Comparison of ENCODE assay signal across 19 cellular contexts in the genomic region with DNA sequence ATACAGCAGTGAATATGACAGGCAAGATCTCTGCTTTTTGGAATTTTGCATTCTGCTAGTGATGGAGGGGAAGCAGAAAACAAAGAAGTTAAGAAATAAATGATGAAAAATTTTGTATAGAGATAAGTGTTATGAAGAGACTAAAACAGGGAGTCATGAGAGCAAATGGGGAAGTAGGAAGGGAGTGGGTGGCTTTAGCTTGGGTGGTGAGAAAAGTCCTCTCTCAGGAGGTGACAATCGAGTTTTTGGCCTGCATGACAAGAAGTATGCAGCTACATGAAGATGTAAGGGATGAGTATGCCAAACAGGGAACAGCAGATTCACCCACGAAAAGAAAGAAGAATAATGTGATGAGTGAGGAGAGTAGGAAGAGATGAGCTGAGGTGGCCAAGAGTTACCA.
DNase-seq lines count a peak whose midpoint lies in the region; ATAC-seq, FAIRE-seq and TF ChIP-seq lines count a peak whose summit lies in the region.
"Had no signal": no experiment of that assay in that cellular context is flagged by ENCODE, and none has a peak within 500 bp of the region (broad histone marks: within the 10 kb centered on the region; RNA-seq: fewer than 3 reads in every experiment).

No MANE protein-coding gene starts in this region.

- no peaks in the 10 kb centered on the region for H4K20me1 ChIP-seq in GM12878 (ENCODE audit: control insufficient read depth, insufficient read depth)
- H4K20me1 ChIP-seq: BLaER1 had no signal

- 0% methylated on average over 2 of the region's 2 CpGs for WGBS in GM12878 (ENCODE audit: insufficient coverage, insufficient replicate concordance, low lambda C conversion rate, missing lambda C conversion rate)
- 75 to 77% methylated on average over 2 of the region's 2 CpGs for whole genome bisulfite sequencing in testis, 2 donors

- H3K27me3 ChIP-seq in GM12878 (replicated peaks in 1 of 2; ENCODE audit: control insufficient read depth in 2 of 2, insufficient read depth in 2 of 2, low read length in 1 of 2) (no peaks in the 10 kb centered on the region; a peak in 1 of 4 replicates), testis (no peaks in the 10 kb centered on the region)
- H3K27me3 ChIP-seq: BLaER1 had no signal

- RAD21 ChIA-PET in GM12878 (lab: Charles Lee; ENCODE audit: unreplicated experiment) = no interaction called here

- TF ChIP-seq CTCF in GM10248 (IDR thresholded peaks at IDR 0.05; ENCODE audit: control extremely low read depth, extremely low read depth, low read depth, missing control alignments) = no peak
- no peak for TF ChIP-seq CTCF in GM12878 (IDR thresholded peaks at IDR 0.05 in 2 of 3, conservative IDR thresholded peaks at IDR 0.05 in 1 of 3; ENCODE audit: control insufficient read depth in 2 of 3, extremely low read depth in 1 of 3, insufficient read depth in 1 of 3, low read depth in 3 of 3, low read length in 3 of 3)
- no peak for TF ChIP-seq CTCF in testis (IDR thresholded peaks at IDR 0.05)

- FAIRE-seq in GM12878 (lab: Jason Lieb, UNC) = no peak
- FAIRE-seq: HepG2, HTR-8/SVneo had no signal

- H3K36me3 ChIP-seq in GM12878 (ENCODE audit: control insufficient read depth in 2 of 2, insufficient read depth in 2 of 2, low read length in 1 of 2) (no peaks in the 10 kb centered on the region), testis (ENCODE audit: low read depth, missing control alignments) (no peaks in the 10 kb centered on the region)
- H3K36me3 ChIP-seq: BLaER1 had no signal

- H3K4me2 ChIP-seq in GM12878 (ENCODE audit: control insufficient read depth, insufficient read depth) = no peak overlapping the region
- H3K4me2 ChIP-seq: BLaER1, KMS-11 had no signal

- in situ Hi-C loops in GM12878 (cut with MboI) = no loop called here

- H3K4me1 ChIP-seq in GM12878 (ENCODE audit: control insufficient read depth, insufficient read depth, low read length) (no peaks in the 10 kb centered on the region), testis (no peaks in the 10 kb centered on the region)
- H3K4me1 ChIP-seq: BLaER1, Caco-2 had no signal

- no peaks in the 10 kb centered on the region for H3K9me3 ChIP-seq in GM12878 (replicated peaks; ENCODE audit: control insufficient read depth, insufficient read depth, low read length)
- no peaks in the 10 kb centered on the region for H3K9me3 ChIP-seq in testis
- H3K9me3 ChIP-seq: BLaER1, Caco-2 had no signal

- SMC1A ChIA-PET in GM12878 (lab: Charles Lee; ENCODE audit: uncharacterized antibody, unreplicated experiment) = interaction anchor here (1.2 kb wide), 1 partner anchor 189 kb away, joined by 3 read pairs; no protein-coding TSS in a partner anchor

- CTCF ChIA-PET in GM10248 (lab: Yijun Ruan, JAX) = no interaction called here
- CTCF ChIA-PET in GM12878 (lab: Yijun Ruan, JAX) = no interaction called here

- BruUV-seq in GM12878 (replicated peaks; lab: Mats Ljungman, UMichigan) = no TSS peak

- POLR2A ChIA-PET in GM10248 (lab: Yijun Ruan, JAX) = no interaction called here
- POLR2A ChIA-PET in GM12878 (lab: Charles Lee) = no interaction called here

- no peak overlapping the region for H3K27ac ChIP-seq in GM12878 (ENCODE audit: control insufficient read depth, insufficient read depth)
- H3K27ac ChIP-seq in testis = no peak overlapping the region
- H3K27ac ChIP-seq: BLaER1, GM23248, KMS-11 had no signal

- peak; percentile 51 for ATAC-seq in GM18858 (IDR thresholded peaks at IDR 0.05; ENCODE audit: unreplicated experiment)
- ATAC-seq in HG02852 (IDR thresholded peaks at IDR 0.05; ENCODE audit: unreplicated experiment) = peak; percentile 57
- ATAC-seq in GM12878 = no peak
- ATAC-seq: HepG2 had no signal

- intact Hi-C loops in GM12878 (cut with micrococcal nuclease; ENCODE audit: unreplicated experiment) (no loop called here), testis (cut with DNase I; ENCODE audit: low total_unique reads) (no loop called here)

- TF ChIP-seq POLR2A in GM12878 (IDR thresholded peaks at IDR 0.05; ENCODE audit: low read depth, low read length) = no peak
- no peak for TF ChIP-seq POLR2A in testis (IDR thresholded peaks at IDR 0.05)

- TF ChIP-seq RAD21 in GM12878 (IDR thresholded peaks at IDR 0.05; ENCODE audit: insufficient read depth, low read depth, low read length) = no peak

- H3K4me3 ChIP-seq in GM12878 (no peak overlapping the region), testis (no peak overlapping the region)
- H3K4me3 ChIP-seq: BLaER1, GM23248 had no signal

- TF ChIP-seq EP300 in GM12878 (IDR thresholded peaks at IDR 0.05; ENCODE audit: borderline replicate concordance in 1 of 2, control insufficient read depth in 1 of 2, low read depth in 2 of 2, low read length in 2 of 2) = no peak

- no peaks in the 10 kb centered on the region for H3K79me2 ChIP-seq in GM12878 (ENCODE audit: control insufficient read depth, insufficient read depth, low read length)

- peak; percentile 10 for DNase-seq in GM10248 (ENCODE audit: extremely low spot score)
- DNase-seq in GM12878 (ENCODE audit: low read depth, low spot score) = no peak
- no peak for DNase-seq in OCI-M1 (lab: John Stamatoyannopoulos, UW)
- DNase-seq in activated CD4-positive, alpha-beta T cell treated with anti-CD3 and anti-CD28 coated beads, Interleukin-2, amount 50 U/mL, for 48 hours = no peak
- no peak for DNase-seq in testis
- DNase-seq: 8988T; AML-193; Caco-2; CD8-positive, alpha-beta memory T cell; DND-41; GDM1; GM23248; H7 had no signal

- H2AFZ ChIP-seq in GM12878 (ENCODE audit: control insufficient read depth, low read depth, low read length) = no peak overlapping the region
- H2AFZ ChIP-seq: GM23248 had no signal

- H3K9ac ChIP-seq in GM12878 (ENCODE audit: control insufficient read depth, insufficient read depth, low read length) = no peak overlapping the region
- H3K9ac ChIP-seq: BLaER1, GM23248, KMS-11 had no signal

TF ChIP-seq in GM12878, 131 proteins besides CTCF, POLR2A, EP300 and RAD21:
- peak; percentile 48; the same call in 1 of the 2 replicates for TF ChIP-seq SPI1 (IDR thresholded peaks at IDR 0.05; ENCODE audit: borderline replicate concordance, insufficient read depth, low read depth, low read length)
- TF ChIP-seq TCF3 (IDR thresholded peaks at IDR 0.05; ENCODE audit: borderline replicate concordance, insufficient read depth, low read depth, low read length) = no peak
